ENCODE assay signal across 1 cellular context in the genomic region with DNA sequence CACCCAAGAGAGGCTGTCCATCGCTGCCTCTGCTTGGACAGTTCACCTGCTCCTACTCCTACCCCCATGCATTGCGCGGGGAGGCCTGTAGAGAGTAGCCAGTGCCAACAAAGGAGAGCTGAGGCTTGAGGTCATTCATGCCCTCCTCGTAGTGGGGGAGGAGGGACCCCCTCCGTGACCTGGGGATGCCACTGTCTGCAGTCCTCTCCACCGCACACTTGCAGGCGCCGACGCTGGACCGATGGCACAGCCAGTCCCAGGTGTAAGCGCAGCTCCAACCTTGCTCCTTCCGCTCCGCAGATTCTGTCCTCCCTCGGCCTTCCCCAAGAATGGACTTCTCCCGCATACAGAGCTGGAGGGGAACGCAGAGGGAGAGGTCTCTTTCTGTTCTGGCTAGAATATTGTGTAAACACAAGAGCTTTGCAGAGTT.
TF ChIP-seq lines count a peak whose summit lies in the region.

No MANE protein-coding gene starts in this region.

TF ChIP-seq in GM12878, 131 proteins besides CTCF, POLR2A, EP300 and RAD21:
- TF ChIP-seq TCF7 (IDR thresholded peaks at IDR 0.05; ENCODE audit: borderline replicate concordance) (no peak), BRCA1 (IDR thresholded peaks at IDR 0.05; ENCODE audit: low read depth, low read length) (no peak), TARDBP (IDR thresholded peaks at IDR 0.05; ENCODE audit: borderline replicate concordance) (no peak), ATF7 (IDR thresholded peaks at IDR 0.05; ENCODE audit: low read depth) (no peak)
- TF ChIP-seq, protein P1, sequence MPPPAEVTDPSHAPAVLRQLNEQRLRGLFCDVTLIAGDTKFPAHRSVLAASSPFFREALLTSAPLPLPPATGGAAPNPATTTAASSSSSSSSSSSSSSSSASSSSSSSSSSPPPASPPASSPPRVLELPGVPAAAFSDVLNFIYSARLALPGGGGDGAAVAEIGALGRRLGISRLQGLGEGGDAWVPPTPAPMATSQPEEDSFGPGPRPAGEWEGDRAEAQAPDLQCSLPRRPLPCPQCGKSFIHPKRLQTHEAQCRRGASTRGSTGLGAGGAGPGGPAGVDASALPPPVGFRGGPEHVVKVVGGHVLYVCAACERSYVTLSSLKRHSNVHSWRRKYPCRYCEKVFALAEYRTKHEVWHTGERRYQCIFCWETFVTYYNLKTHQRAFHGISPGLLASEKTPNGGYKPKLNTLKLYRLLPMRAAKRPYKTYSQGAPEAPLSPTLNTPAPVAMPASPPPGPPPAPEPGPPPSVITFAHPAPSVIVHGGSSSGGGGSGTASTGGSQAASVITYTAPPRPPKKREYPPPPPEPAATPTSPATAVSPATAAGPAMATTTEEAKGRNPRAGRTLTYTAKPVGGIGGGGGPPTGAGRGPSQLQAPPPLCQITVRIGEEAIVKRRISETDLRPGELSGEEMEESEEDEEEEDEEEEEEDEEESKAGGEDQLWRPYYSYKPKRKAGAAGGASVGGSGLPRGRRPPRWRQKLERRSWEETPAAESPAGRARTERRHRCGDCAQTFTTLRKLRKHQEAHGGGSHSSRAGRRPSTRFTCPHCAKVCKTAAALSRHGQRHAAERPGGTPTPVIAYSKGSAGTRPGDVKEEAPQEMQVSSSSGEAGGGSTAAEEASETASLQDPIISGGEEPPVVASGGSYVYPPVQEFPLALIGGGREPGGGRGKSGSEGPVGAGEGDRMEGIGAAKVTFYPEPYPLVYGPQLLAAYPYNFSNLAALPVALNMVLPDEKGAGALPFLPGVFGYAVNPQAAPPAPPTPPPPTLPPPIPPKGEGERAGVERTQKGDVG (CRISPR knock-in tag; IDR thresholded peaks at IDR 0.05), result no peak
- TF ChIP-seq, protein P2, sequence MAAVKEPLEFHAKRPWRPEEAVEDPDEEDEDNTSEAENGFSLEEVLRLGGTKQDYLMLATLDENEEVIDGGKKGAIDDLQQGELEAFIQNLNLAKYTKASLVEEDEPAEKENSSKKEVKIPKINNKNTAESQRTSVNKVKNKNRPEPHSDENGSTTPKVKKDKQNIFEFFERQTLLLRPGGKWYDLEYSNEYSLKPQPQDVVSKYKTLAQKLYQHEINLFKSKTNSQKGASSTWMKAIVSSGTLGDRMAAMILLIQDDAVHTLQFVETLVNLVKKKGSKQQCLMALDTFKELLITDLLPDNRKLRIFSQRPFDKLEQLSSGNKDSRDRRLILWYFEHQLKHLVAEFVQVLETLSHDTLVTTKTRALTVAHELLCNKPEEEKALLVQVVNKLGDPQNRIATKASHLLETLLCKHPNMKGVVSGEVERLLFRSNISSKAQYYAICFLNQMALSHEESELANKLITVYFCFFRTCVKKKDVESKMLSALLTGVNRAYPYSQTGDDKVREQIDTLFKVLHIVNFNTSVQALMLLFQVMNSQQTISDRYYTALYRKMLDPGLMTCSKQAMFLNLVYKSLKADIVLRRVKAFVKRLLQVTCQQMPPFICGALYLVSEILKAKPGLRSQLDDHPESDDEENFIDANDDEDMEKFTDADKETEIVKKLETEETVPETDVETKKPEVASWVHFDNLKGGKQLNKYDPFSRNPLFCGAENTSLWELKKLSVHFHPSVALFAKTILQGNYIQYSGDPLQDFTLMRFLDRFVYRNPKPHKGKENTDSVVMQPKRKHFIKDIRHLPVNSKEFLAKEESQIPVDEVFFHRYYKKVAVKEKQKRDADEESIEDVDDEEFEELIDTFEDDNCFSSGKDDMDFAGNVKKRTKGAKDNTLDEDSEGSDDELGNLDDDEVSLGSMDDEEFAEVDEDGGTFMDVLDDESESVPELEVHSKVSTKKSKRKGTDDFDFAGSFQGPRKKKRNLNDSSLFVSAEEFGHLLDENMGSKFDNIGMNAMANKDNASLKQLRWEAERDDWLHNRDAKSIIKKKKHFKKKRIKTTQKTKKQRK (IDR thresholded peaks at IDR 0.05; ENCODE audit: low read depth, low read length), result no peak
- TF ChIP-seq, protein P3, sequence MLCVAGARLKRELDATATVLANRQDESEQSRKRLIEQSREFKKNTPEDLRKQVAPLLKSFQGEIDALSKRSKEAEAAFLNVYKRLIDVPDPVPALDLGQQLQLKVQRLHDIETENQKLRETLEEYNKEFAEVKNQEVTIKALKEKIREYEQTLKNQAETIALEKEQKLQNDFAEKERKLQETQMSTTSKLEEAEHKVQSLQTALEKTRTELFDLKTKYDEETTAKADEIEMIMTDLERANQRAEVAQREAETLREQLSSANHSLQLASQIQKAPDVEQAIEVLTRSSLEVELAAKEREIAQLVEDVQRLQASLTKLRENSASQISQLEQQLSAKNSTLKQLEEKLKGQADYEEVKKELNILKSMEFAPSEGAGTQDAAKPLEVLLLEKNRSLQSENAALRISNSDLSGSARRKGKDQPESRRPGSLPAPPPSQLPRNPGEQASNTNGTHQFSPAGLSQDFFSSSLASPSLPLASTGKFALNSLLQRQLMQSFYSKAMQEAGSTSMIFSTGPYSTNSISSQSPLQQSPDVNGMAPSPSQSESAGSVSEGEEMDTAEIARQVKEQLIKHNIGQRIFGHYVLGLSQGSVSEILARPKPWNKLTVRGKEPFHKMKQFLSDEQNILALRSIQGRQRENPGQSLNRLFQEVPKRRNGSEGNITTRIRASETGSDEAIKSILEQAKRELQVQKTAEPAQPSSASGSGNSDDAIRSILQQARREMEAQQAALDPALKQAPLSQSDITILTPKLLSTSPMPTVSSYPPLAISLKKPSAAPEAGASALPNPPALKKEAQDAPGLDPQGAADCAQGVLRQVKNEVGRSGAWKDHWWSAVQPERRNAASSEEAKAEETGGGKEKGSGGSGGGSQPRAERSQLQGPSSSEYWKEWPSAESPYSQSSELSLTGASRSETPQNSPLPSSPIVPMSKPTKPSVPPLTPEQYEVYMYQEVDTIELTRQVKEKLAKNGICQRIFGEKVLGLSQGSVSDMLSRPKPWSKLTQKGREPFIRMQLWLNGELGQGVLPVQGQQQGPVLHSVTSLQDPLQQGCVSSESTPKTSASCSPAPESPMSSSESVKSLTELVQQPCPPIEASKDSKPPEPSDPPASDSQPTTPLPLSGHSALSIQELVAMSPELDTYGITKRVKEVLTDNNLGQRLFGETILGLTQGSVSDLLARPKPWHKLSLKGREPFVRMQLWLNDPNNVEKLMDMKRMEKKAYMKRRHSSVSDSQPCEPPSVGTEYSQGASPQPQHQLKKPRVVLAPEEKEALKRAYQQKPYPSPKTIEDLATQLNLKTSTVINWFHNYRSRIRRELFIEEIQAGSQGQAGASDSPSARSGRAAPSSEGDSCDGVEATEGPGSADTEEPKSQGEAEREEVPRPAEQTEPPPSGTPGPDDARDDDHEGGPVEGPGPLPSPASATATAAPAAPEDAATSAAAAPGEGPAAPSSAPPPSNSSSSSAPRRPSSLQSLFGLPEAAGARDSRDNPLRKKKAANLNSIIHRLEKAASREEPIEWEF (IDR thresholded peaks at IDR 0.05; ENCODE audit: insufficient replicate concordance, low read depth, low read length), result no peak
TF ChIP-seq in GM12878: peak in this region for 0.
